ENCODE assay signal across 10 cellular contexts in the genomic region with DNA sequence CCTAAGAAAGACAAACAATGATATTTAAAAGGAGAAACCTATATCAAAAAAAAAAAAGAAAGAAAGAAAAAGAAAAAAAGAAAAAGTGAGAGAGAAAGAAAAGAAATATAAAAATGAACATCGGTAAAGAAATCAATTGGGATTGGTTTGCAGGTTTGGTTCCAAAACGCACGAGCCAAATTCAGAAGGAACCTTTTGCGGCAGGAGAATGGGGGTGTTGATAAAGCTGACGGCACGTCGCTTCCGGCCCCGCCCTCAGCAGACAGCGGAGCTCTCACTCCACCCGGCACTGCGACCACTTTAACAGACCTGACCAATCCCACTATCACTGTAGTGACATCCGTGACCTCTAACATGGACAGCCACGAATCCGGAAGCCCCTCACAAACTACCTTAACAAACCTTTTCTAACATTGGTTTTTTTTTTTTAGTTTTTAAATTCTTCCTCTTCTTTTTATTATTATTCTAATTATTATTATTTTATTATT. TPM values are rescaled to one million over a fixed set of nuclear protein-coding genes. Genes with fewer than 3 reads are reported as not detected.
DNase-seq lines count a peak whose midpoint lies in the region; ATAC-seq and TF ChIP-seq lines count a peak whose summit lies in the region.
"Had no signal": no experiment of that assay in that cellular context is flagged by ENCODE, and none has a peak within 500 bp of the region (broad histone marks: within the 10 kb centered on the region; RNA-seq: fewer than 3 reads in every experiment).

No MANE protein-coding gene starts in this region.

- no peaks in the 10 kb centered on the region for H3K27me3 ChIP-seq in HL-60 (ENCODE audit: insufficient read depth, poor library complexity, severe bottlenecking)

- in situ Hi-C loops in G401 (cut with HindIII; ENCODE audit: low sequenced_read_pairs): no loop called here

- no peaks in the 10 kb centered on the region for H3K9me3 Mint-ChIP-seq in activated naive CD4-positive, alpha-beta T cell treated with anti-CD3 and anti-CD28 coated beads, Interleukin-2, amount 50 U/mL, for 72 hours
- H3K9me3 Mint-ChIP-seq in natural killer cell: no peaks in the 10 kb centered on the region
- H3K9me3 Mint-ChIP-seq: neural crest cell had no signal

- ATAC-seq in GM19035 (IDR thresholded peaks at IDR 0.05; ENCODE audit: unreplicated experiment) (peak; percentile 87), natural killer cell (peak in 2 of 3 donors; percentile 65 to 84)
- peak; percentile 60 to 72 for ATAC-seq in activated naive CD4-positive, alpha-beta T cell treated with anti-CD3 and anti-CD28 coated beads, Interleukin-2, amount 50 U/mL, for 72 hours

- no peak for TF ChIP-seq CTCF in HL-60 (IDR thresholded peaks at IDR 0.05; ENCODE audit: insufficient read depth, low read length)
- TF ChIP-seq CTCF in natural killer cell (IDR thresholded peaks at IDR 0.05): no peak

- peak overlapping the region; percentile 42 for H3K4me3 ChIP-seq in HL-60 (replicated peaks; ENCODE audit: insufficient read depth, low read length)

- no peak overlapping the region for H3K27ac Mint-ChIP-seq in activated naive CD4-positive, alpha-beta T cell treated with anti-CD3 and anti-CD28 coated beads, Interleukin-2, amount 50 U/mL, for 72 hours
- no peak overlapping the region for H3K27ac Mint-ChIP-seq in natural killer cell

- peaks cover 48 to 84% of the 10 kb centered on the region in 2 donors for H3K27me3 Mint-ChIP-seq in natural killer cell (ENCODE audit: low read depth in 2 of 2)

- peaks cover 7% of the 10 kb centered on the region in 2 donors for H3K4me1 Mint-ChIP-seq in natural killer cell
- H3K4me1 Mint-ChIP-seq: neural crest cell had no signal

- DNase-seq in HL-60 (ENCODE audit: low read depth in 1 of 2, low spot score in 1 of 2) (peak; percentile 12 to 60), natural killer cell (no peak), G401 (ENCODE audit: low spot score) (no peak), GM19240 (ENCODE audit: insufficient read length, low spot score) (no peak)
- DNase-seq in activated naive CD4-positive, alpha-beta T cell treated with anti-CD3 and anti-CD28 coated beads, Interleukin-2, amount 50 U/mL, for 72 hours (ENCODE audit: low spot score in 2 of 2): peak in 1 of 2 donors; percentile 16
- no peak for DNase-seq in stimulated activated CD4-positive, alpha-beta T cell treated with anti-CD3 and anti-CD28 coated beads, Interleukin-2, amount 100 ng/mL, for 24 hours
- no peak for DNase-seq in central memory CD4-positive, alpha-beta T cell
- DNase-seq: cortex of kidney had no signal

- H3K27ac ChIP-seq in HL-60 (replicated peaks): no peak overlapping the region

- intact Hi-C loops in natural killer cell (cut with micrococcal nuclease): loop anchor here (10.0 kb wide), 1 partner anchor 536 kb away; no protein-coding TSS in a partner anchor

- no peaks in the 10 kb centered on the region for H3K36me3 Mint-ChIP-seq in activated naive CD4-positive, alpha-beta T cell treated with anti-CD3 and anti-CD28 coated beads, Interleukin-2, amount 50 U/mL, for 72 hours
- no peaks in the 10 kb centered on the region for H3K36me3 Mint-ChIP-seq in natural killer cell

- peak overlapping the region; percentile 67 for H3K4me3 Mint-ChIP-seq in natural killer cell
- H3K4me3 Mint-ChIP-seq: neural crest cell had no signal

RNA-seq across cellular contexts. Expression of a gene that starts 11.7 kb away (rescaled TPM):
- not detected for total RNA-seq in activated naive CD4-positive, alpha-beta T cell treated with anti-CD3 and anti-CD28 coated beads, Interleukin-2, amount 50 U/mL, for 72 hours
- total RNA-seq in natural killer cell: not detected
- total RNA-seq in G401 (2014; rRNA removed; shearing (Covaris generic)): not detected in 2 replicates
- total RNA-seq: neural crest cell had no signal

RNA-seq across cellular contexts. Expression of a gene that starts 26.5 kb away (rescaled TPM):
- total RNA-seq in activated naive CD4-positive, alpha-beta T cell treated with anti-CD3 and anti-CD28 coated beads, Interleukin-2, amount 50 U/mL, for 72 hours: 1 to 10 TPM in 1 of 2 donors, not detected in 1; 1.9 TPM
- not detected for total RNA-seq in natural killer cell
- total RNA-seq in G401 (2014; rRNA removed; shearing (Covaris generic)): 0.49 and 1.1 TPM in 2 replicates

Comparison
In these comparisons a context has a peak if more than half of its experiments do, and no peak if none do; other contexts are left out.
1. DNase-seq: peak in HL-60 (2 of 2); none in natural killer cell (single experiment), G401 (single experiment), stimulated activated CD4-positive, alpha-beta T cell treated with anti-CD3 and anti-CD28 coated beads, Interleukin-2, amount 100 ng/mL, for 24 hours (0 of 2), central memory CD4-positive, alpha-beta T cell (single experiment) and GM19240 (single experiment).
2. Peak in every context shown above with its lines, with median percentiles within 50 percentile points of each other: ATAC-seq.